ENCODE assay signal across 1 cellular context in genomic region chr7:135161669-135162068, GRCh38.
TF ChIP-seq lines count a peak whose summit lies in the region.

No MANE protein-coding gene starts in this region.

TF ChIP-seq in GM23338, 12 proteins besides CTCF, POLR2A, EP300 and RAD21 (continued from another document):
- TF ChIP-seq ZNF462 (CRISPR knock-in tag; IDR thresholded peaks at IDR 0.05) (no peak), NANOG (IDR thresholded peaks at IDR 0.05; ENCODE audit: borderline replicate concordance) (no peak), ZNF114 (CRISPR knock-in tag; IDR thresholded peaks at IDR 0.05) (no peak), POLR2AphosphoS5 (IDR thresholded peaks at IDR 0.05; ENCODE audit: low read depth) (no peak)
